In genomic region chr13:79682164-79682563, GRCh38 we compare ENCODE assay signal across 9 cellular contexts.
"Had no signal": no experiment of that assay in that cellular context is flagged by ENCODE, and none has a peak within 500 bp of the region (broad histone marks: within the 10 kb centered on the region; RNA-seq: fewer than 3 reads in every experiment).

No MANE protein-coding gene starts in this region.

- H3K36me3 ChIP-seq: HAP-1 had no signal

- H3K4me1 ChIP-seq: HAP-1 had no signal

- ATAC-seq: HCT116, HepG2 had no signal

- H3K27ac ChIP-seq: GM23248, HL-60 had no signal

- H3K9me3 Mint-ChIP-seq: HFFc6, IgD-negative memory B cell had no signal

- H3K4me3 ChIP-seq: GM23248, HAP-1 had no signal

- DNase-seq: GM23248, GOT3, H7, HFFc6 had no signal

- H2AFZ ChIP-seq: GM23248 had no signal

- H3K9ac ChIP-seq: GM23248 had no signal

- H3K36me3 Mint-ChIP-seq: IgD-negative memory B cell had no signal

- H3K27ac Mint-ChIP-seq: HFFc6, IgD-negative memory B cell had no signal

- H3K4me1 Mint-ChIP-seq: IgD-negative memory B cell had no signal

- H3K4me3 Mint-ChIP-seq: HFFc6, IgD-negative memory B cell had no signal

- H3K9me3 ChIP-seq: HAP-1 had no signal
